12 cellular contexts compared by ENCODE assay signal in genomic region chr3:72492240-72492639, GRCh38. TPM values are rescaled to one million over a fixed set of nuclear protein-coding genes. Genes with fewer than 3 reads are reported as not detected.
DNase-seq lines count a peak whose midpoint lies in the region; ATAC-seq, FAIRE-seq and TF ChIP-seq lines count a peak whose summit lies in the region.
"Had no signal": no experiment of that assay in that cellular context is flagged by ENCODE, and none has a peak within 500 bp of the region (broad histone marks: within the 10 kb centered on the region; RNA-seq: fewer than 3 reads in every experiment).

No MANE protein-coding gene starts in this region.

- FAIRE-seq in RCC 7860 (lab: Jason Lieb, UNC), result peak; percentile 93
- FAIRE-seq: endothelial cell of umbilical vein had no signal

- H3F3A ChIP-seq in neural progenitor cell (ENCODE audit: low read depth), result no peaks in the 10 kb centered on the region

- DNase-seq in AG09309 (ENCODE audit: low read depth) (peak; percentile 86), RCC 7860 (ENCODE audit: low spot score) (peak; percentile 88), fibroblast of lung (ENCODE audit: low read depth in 2 of 2) (peak; percentile 96 to 98), neural progenitor cell (ENCODE audit: low spot score) (peak; percentile 27), SKM-1 (lab: John Stamatoyannopoulos, UW; ENCODE audit: unreplicated experiment) (no peak), OCI-M1 (lab: John Stamatoyannopoulos, UW) (no peak)
- DNase-seq: activated T-cell treated with anti-CD3 and anti-CD28 coated beads, Interleukin-2, amount 50 U/mL, for 48 hours; NCI-H1092 treated with DMSO at 0.1 percent for 48 hours had no signal

- H3K27me3 Mint-ChIP-seq in neural progenitor cell (ENCODE audit: insufficient read depth, low read depth), result peaks cover 2% of the 10 kb centered on the region

- TF ChIP-seq CTCF in AG09309 (IDR thresholded peaks at IDR 0.05; ENCODE audit: control insufficient read depth, insufficient read depth, low read depth, low read length, missing control alignments), result no peak
- no peak for TF ChIP-seq CTCF in fibroblast of lung (conservative IDR thresholded peaks at IDR 0.05 in 1 of 2, IDR thresholded peaks at IDR 0.05 in 1 of 2; ENCODE audit: low read depth in 1 of 2, low read length in 2 of 2)
- no peak for TF ChIP-seq CTCF in neural progenitor cell (IDR thresholded peaks at IDR 0.05)

- H3K9ac ChIP-seq in fibroblast of lung (ENCODE audit: insufficient read depth, low read length), result no peak overlapping the region
- no peak overlapping the region for H3K9ac ChIP-seq in neural progenitor cell

- no peaks in the 10 kb centered on the region for H3K9me3 ChIP-seq in fibroblast of lung (ENCODE audit: control insufficient read depth, insufficient read depth, low read depth, low read length)
- no peaks in the 10 kb centered on the region for H3K9me3 ChIP-seq in neural progenitor cell (ENCODE audit: low read depth)
- H3K9me3 ChIP-seq: ovary had no signal

- H3K36me3 Mint-ChIP-seq in neural progenitor cell, result no peaks in the 10 kb centered on the region

- H3K27ac Mint-ChIP-seq in neural progenitor cell, result no peak overlapping the region

- H3K4me1 ChIP-seq in fibroblast of lung (ENCODE audit: control insufficient read depth, extremely low read depth, insufficient read depth, low read length) (peaks cover 14% of the 10 kb centered on the region), neural progenitor cell (no peaks in the 10 kb centered on the region)

- H3K27me3 ChIP-seq in fibroblast of lung (ENCODE audit: control insufficient read depth, insufficient read depth, low read length), result peaks cover 2% of the 10 kb centered on the region
- H3K27me3 ChIP-seq in neural progenitor cell, result no peaks in the 10 kb centered on the region
- H3K27me3 ChIP-seq: ovary had no signal

- H3K36me3 ChIP-seq in fibroblast of lung (ENCODE audit: control insufficient read depth, insufficient read depth, low read length), result no peaks in the 10 kb centered on the region
- no peaks in the 10 kb centered on the region for H3K36me3 ChIP-seq in neural progenitor cell
- H3K36me3 ChIP-seq: ovary had no signal

- peaks cover 24% of the 10 kb centered on the region for H3K4me1 Mint-ChIP-seq in neural progenitor cell

- H4K20me1 ChIP-seq in fibroblast of lung (ENCODE audit: control insufficient read depth, extremely low read depth, insufficient read depth, low read length) (no peaks in the 10 kb centered on the region), neural progenitor cell (ENCODE audit: low read depth) (no peaks in the 10 kb centered on the region)

- no peak overlapping the region for H3K4me3 Mint-ChIP-seq in neural progenitor cell

- H2AFZ ChIP-seq in fibroblast of lung (ENCODE audit: low read length) (no peak overlapping the region), neural progenitor cell (replicated peaks) (no peak overlapping the region)

- peak overlapping the region; percentile 17 for H3K4me2 ChIP-seq in fibroblast of lung (ENCODE audit: extremely low read depth, insufficient read depth, low read length)
- H3K4me2 ChIP-seq in neural progenitor cell, result no peak overlapping the region

- H3K27ac ChIP-seq in fibroblast of lung (ENCODE audit: insufficient read depth, low read length), result no peak overlapping the region
- H3K27ac ChIP-seq in neural progenitor cell, result no peak overlapping the region
- H3K27ac ChIP-seq: ovary had no signal

- ATAC-seq in GM21619 (IDR thresholded peaks at IDR 0.05; ENCODE audit: unreplicated experiment) (no peak), GM21528 (IDR thresholded peaks at IDR 0.05; ENCODE audit: low FRiP score, unreplicated experiment) (no peak)

- H3K9me3 Mint-ChIP-seq in neural progenitor cell, result peaks cover 5% of the 10 kb centered on the region

- no peak overlapping the region for H3K4me3 ChIP-seq in AG09309 (ENCODE audit: control insufficient read depth, low read depth, low read length)
- no peak overlapping the region for H3K4me3 ChIP-seq in fibroblast of lung (replicated peaks in 1 of 4; ENCODE audit: control extremely low read depth in 1 of 4, insufficient read depth in 1 of 4, low read depth in 3 of 4, low read length in 4 of 4)
- H3K4me3 ChIP-seq in neural progenitor cell, result no peak overlapping the region
- H3K4me3 ChIP-seq: ovary had no signal

- H3K79me2 ChIP-seq in fibroblast of lung (ENCODE audit: control insufficient read depth, insufficient read depth, low read length) (no peaks in the 10 kb centered on the region), neural progenitor cell (ENCODE audit: low read depth) (no peaks in the 10 kb centered on the region)

RNA-seq across cellular contexts. Expression of gene RYBP, which starts 45.8 kb away (rescaled TPM):
- total RNA-seq in fibroblast of lung, result 10.3 and 15.5 TPM in 2 replicates
- polyA plus RNA-seq in fibroblast of lung, result 9.9 and 12.4 TPM in 2 replicates
- polyA plus RNA-seq in fibroblast of lung (2012), result 8.2 and 10.5 TPM in 2 replicates
- 2.4 and 3.5 TPM in 2 replicates for polyA minus RNA-seq in fibroblast of lung (ENCODE audit: low replicate concordance)
- total RNA-seq in neural progenitor cell (ENCODE audit: low replicate concordance), result 15.0 and 25.2 TPM in 2 replicates

Comparison
In these comparisons a context has a peak if more than half of its experiments do, and no peak if none do; other contexts are left out.
1. DNase-seq: peak in AG09309 (single experiment), RCC 7860 (single experiment), fibroblast of lung (2 of 2) and neural progenitor cell (single experiment); none in SKM-1 (single experiment) and OCI-M1 (single experiment).